Comparison of ENCODE assay signal across 16 cellular contexts in genomic region chr2:9797681-9798556, GRCh38. TPM values are rescaled to one million over a fixed set of nuclear protein-coding genes. Genes with fewer than 3 reads are reported as not detected.
A peak's percentile ranks its signal among the peaks of the same experiment; 100 is the strongest.
DNase-seq lines count a peak whose midpoint lies in the region; ATAC-seq and TF ChIP-seq lines count a peak whose summit lies in the region.
"Had no signal": no experiment of that assay in that cellular context is flagged by ENCODE, and none has a peak within 500 bp of the region (broad histone marks: within the 10 kb centered on the region; RNA-seq: fewer than 3 reads in every experiment).

No MANE protein-coding gene starts in this region.

- intact Hi-C loops in PC-3 (cut with micrococcal nuclease), result no loop called here
- intact Hi-C loops in esophagus squamous epithelium (cut with DNase I), result no loop called here
- intact Hi-C loops in prostate gland (cut with DNase I), result no loop called here

- 23 to 47% methylated on average over 8 to 9 of the region's 18 CpGs for WGBS in esophagus squamous epithelium, 2 donors
- 52% methylated on average over 18 of the region's 18 CpGs for WGBS in prostate gland

- no peaks in the 10 kb centered on the region for H3K9me2 ChIP-seq in PC-3 (replicated peaks; ENCODE audit: low read length)

- H3K4me2 ChIP-seq in PC-3 (ENCODE audit: low read length), result no peak overlapping the region
- H3K4me2 ChIP-seq: KMS-11 had no signal

- no peak for TF ChIP-seq POLR2A in esophagus squamous epithelium (IDR thresholded peaks at IDR 0.05)
- TF ChIP-seq POLR2A in prostate gland (IDR thresholded peaks at IDR 0.05), result no peak

- no peak overlapping the region for H3K9ac ChIP-seq in PC-3 (ENCODE audit: low read length)
- H3K9ac ChIP-seq: KMS-11 had no signal

- no peaks in the 10 kb centered on the region for H4K20me1 ChIP-seq in PC-3 (ENCODE audit: low read length)

- H3K27ac ChIP-seq in PC-3 (ENCODE audit: low read length) (peak overlapping the region; percentile 6; the same call in 1 of the 2 replicates), esophagus squamous epithelium (peak overlapping the region; percentile 71 to 97 (median 93)), prostate gland (peak overlapping the region; percentile 45 to 51)
- H3K27ac ChIP-seq: brain microvascular endothelial cell, KMS-11, stomach had no signal

- H3K36me3 ChIP-seq in PC-3 (ENCODE audit: low read depth, low read length), result no peaks in the 10 kb centered on the region
- no peaks in the 10 kb centered on the region for H3K36me3 ChIP-seq in esophagus squamous epithelium
- H3K36me3 ChIP-seq in prostate gland, result no peaks in the 10 kb centered on the region
- H3K36me3 ChIP-seq: brain microvascular endothelial cell, stomach had no signal

- H3K27me3 ChIP-seq in PC-3 (ENCODE audit: low read length) (no peaks in the 10 kb centered on the region), esophagus squamous epithelium (no peaks in the 10 kb centered on the region), prostate gland (replicated peaks; ENCODE audit: insufficient read depth) (no peaks in the 10 kb centered on the region)
- H3K27me3 ChIP-seq: brain microvascular endothelial cell, stomach had no signal

- POLR2A ChIA-PET in PC-3 (lab: Charles Lee; ENCODE audit: unreplicated experiment), result no interaction called here

- no peaks in the 10 kb centered on the region for H3K79me2 ChIP-seq in PC-3 (ENCODE audit: low read length)

- H3K4me3 ChIP-seq in PC-3 (ENCODE audit: low read length) (no peak overlapping the region), esophagus squamous epithelium (no peak overlapping the region), prostate gland (no peak overlapping the region)
- H3K4me3 ChIP-seq: stomach had no signal

- TF ChIP-seq CTCF in PC-3 (conservative IDR thresholded peaks at IDR 0.05; ENCODE audit: low read depth, low read length) (no peak), esophagus squamous epithelium (IDR thresholded peaks at IDR 0.05) (no peak), prostate gland (IDR thresholded peaks at IDR 0.05) (no peak)

- no peaks in the 10 kb centered on the region for H3F3A ChIP-seq in PC-3 (ENCODE audit: low read length, unreplicated experiment)

- no TSS peak for BruUV-seq in PC-3 (replicated peaks; lab: Mats Ljungman, UMichigan)

- H3K4me1 ChIP-seq in PC-3 (ENCODE audit: insufficient read depth, low read length) (peaks cover 56% of the 10 kb centered on the region), esophagus squamous epithelium (peaks cover 45 to 66% (median 55%) of the 10 kb centered on the region in 3 donors), prostate gland (replicated peaks) (peaks cover 4% of the 10 kb centered on the region)

- CTCF ChIA-PET in PC-3 (lab: Charles Lee), result no interaction called here

- DNase-seq in SIG-M5 treated with dmso at 0.1 percent for 504 hours (lab: John Stamatoyannopoulos, UW; ENCODE audit: unreplicated experiment), result peak; percentile 10
- DNase-seq in SIG-M5 (lab: John Stamatoyannopoulos, UW), result no peak
- peak; percentile 69 for DNase-seq in PC-3
- DNase-seq in esophagus squamous epithelium (lab: John Stamatoyannopoulos, UW), result no peak
- peak; percentile 77 for DNase-seq in prostate gland (ENCODE audit: low spot score)
- no peak for DNase-seq in NCI-H187 (lab: John Stamatoyannopoulos, UW)
- no peak for DNase-seq in AG08396 (ENCODE audit: low spot score)
- DNase-seq: activated naive CD4-positive, alpha-beta T cell; brain microvascular endothelial cell; DMS 273 treated with DMSO at 0.1 percent for 48 hours; left cardiac atrium; NCI-H1436 treated with DMSO at 0.1 percent for 48 hours; stomach had no signal

- ATAC-seq in PC-3 (no peak), GM21825 (IDR thresholded peaks at IDR 0.05; ENCODE audit: unreplicated experiment) (no peak)
- ATAC-seq: HCT116, left cardiac atrium had no signal

- H3K9me3 ChIP-seq in PC-3 (ENCODE audit: low read length) (no peaks in the 10 kb centered on the region), esophagus squamous epithelium (no peaks in the 10 kb centered on the region), prostate gland (no peaks in the 10 kb centered on the region)
- H3K9me3 ChIP-seq: stomach had no signal

- peak overlapping the region; percentile 34; the same call in 1 of the 2 replicates for H2AFZ ChIP-seq in PC-3 (ENCODE audit: low read length)

RNA-seq across cellular contexts. Expression of gene TAF1B, which starts 45.4 kb away (rescaled TPM):
- 24.1 and 39.5 TPM in 2 replicates for total RNA-seq in PC-3 (2014; rRNA removed)
- total RNA-seq in esophagus squamous epithelium, result 10 to 100 TPM in 3 of 4 donors, 1 to 10 TPM in 1; 6.7 to 19.3 (median 14.9) TPM
- 10 to 100 TPM; 14.8 to 16.0 TPM for total RNA-seq in prostate gland

Comparison
In these comparisons a context has a peak if more than half of its experiments do, and no peak if none do; other contexts are left out.
1. DNase-seq: peak in SIG-M5 treated with dmso at 0.1 percent for 504 hours (single experiment), PC-3 (single experiment) and prostate gland (single experiment); none in SIG-M5 (single experiment), esophagus squamous epithelium (single experiment), NCI-H187 (0 of 2) and AG08396 (single experiment).
2. H3K27ac ChIP-seq: peak in every context shown above with its lines; median percentile 93 in esophagus squamous epithelium; 48 in prostate gland; 6 in PC-3.